ENCODE assay signal across 25 cellular contexts in the genomic region with DNA sequence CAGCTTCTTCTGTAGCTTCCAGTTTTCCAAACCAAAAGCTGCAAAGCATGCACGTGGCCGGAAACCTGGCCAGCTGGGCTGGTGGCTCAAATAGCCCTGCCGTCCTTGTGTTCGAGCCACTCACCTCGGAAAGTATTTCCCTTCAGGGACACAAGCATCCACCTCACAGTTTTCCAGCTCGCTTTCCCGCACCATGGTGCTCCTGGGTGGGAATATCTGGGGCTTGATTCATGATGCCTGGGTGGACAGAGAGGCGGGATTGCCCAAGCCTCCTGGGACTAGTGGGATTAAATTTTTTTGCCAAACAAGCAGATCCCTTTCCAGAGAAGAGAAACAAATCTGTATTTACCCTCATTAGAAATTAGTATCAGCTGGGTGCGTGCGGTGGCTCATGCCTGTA. TPM values are rescaled to one million over a fixed set of nuclear protein-coding genes. Genes with fewer than 3 reads are reported as not detected.
"Had no signal": no experiment of that assay in that cellular context is flagged by ENCODE, and none has a peak within 500 bp of the region (broad histone marks: within the 10 kb centered on the region; RNA-seq: fewer than 3 reads in every experiment).

No MANE protein-coding gene starts in this region.

- H3K4me3 ChIP-seq: coronary artery, esophagus squamous epithelium, neural progenitor cell, suprapubic skin, transverse colon had no signal

- H3K27ac ChIP-seq: coronary artery, esophagus squamous epithelium, neural progenitor cell, suprapubic skin, transverse colon, VCaP had no signal

- FAIRE-seq: urothelium cell line had no signal

- H3K4me2 ChIP-seq: neural progenitor cell had no signal

- DNase-seq: activated CD4-positive, alpha-beta memory T cell treated with anti-CD3 and anti-CD28 coated beads, Interleukin-2, amount 10 ng/mL, durations not matched to agents 7 days and 5 days; activated CD4-positive, alpha-beta T cell treated with anti-CD3 and anti-CD28 coated beads, Interleukin-2, amount 10 ng/mL, durations not matched to agents 24 days and 14 days; activated effector memory CD4-positive, alpha-beta T cell treated with Interleukin-2 at 50 U/mL for 16 hours; activated naive CD4-positive, alpha-beta T cell treated with anti-CD3 and anti-CD28 coated beads for 36 hours; activated naive CD8-positive, alpha-beta T cell treated with anti-CD3 and anti-CD28 coated beads, Interleukin-2, amount 50 U/mL, for 24 hours; activated T-cell treated with anti-CD3 and anti-CD28 coated beads, Interleukin-2, amount 50 U/mL, for 72 hours; cerebellar nuclear complex; endodermal cell; esophagus squamous epithelium; foreskin melanocyte; naive thymus-derived CD8-positive, alpha-beta T cell; retina; stimulated activated CD4-positive, alpha-beta T cell treated with anti-CD3 and anti-CD28 coated beads, Interleukin-1b, Interleukin-23, amount 100 ng/mL, for 48 hours; transverse colon had no signal

- H3K27me3 ChIP-seq: esophagus squamous epithelium, neural progenitor cell, suprapubic skin, transverse colon had no signal

- H3K4me1 ChIP-seq: neural progenitor cell, suprapubic skin, transverse colon had no signal

- ATAC-seq: activated CD4-positive, CD25-positive, alpha-beta regulatory T cell treated with anti-CD3 and anti-CD28 coated beads, Interleukin-2, amount 50 U/mL, for 24 hours; activated naive CD8-positive, alpha-beta T cell treated with anti-CD3 and anti-CD28 coated beads, Interleukin-2, amount 50 U/mL, for 24 hours; activated T-cell treated with anti-CD3 and anti-CD28 coated beads, Interleukin-2, amount 50 U/mL, for 72 hours; left lobe of liver; naive thymus-derived CD8-positive, alpha-beta T cell had no signal

- H3K36me3 ChIP-seq: neural progenitor cell, suprapubic skin, transverse colon had no signal

- H3K9me3 ChIP-seq: esophagus squamous epithelium, suprapubic skin, transverse colon had no signal

- H2AFZ ChIP-seq: neural progenitor cell had no signal

- H3K9ac ChIP-seq: neural progenitor cell had no signal

RNA-seq across cellular contexts. Expression of gene IL17C, which starts 31.6 kb away (rescaled TPM):
- total RNA-seq: activated CD4-positive, alpha-beta T cell treated with anti-CD3 and anti-CD28 coated beads, Interleukin-2, amount 10 ng/mL, durations not matched to agents 24 days and 14 days; activated naive CD4-positive, alpha-beta T cell treated with anti-CD3 and anti-CD28 coated beads for 36 hours; endodermal cell; left lobe of liver; lung microvascular endothelial cell; mesothelial cell of epicardium; omental fat pad; posterior vena cava; suprapubic skin; transverse colon had no signal
